Comparison of ENCODE assay signal across 28 cellular contexts in the genomic region with DNA sequence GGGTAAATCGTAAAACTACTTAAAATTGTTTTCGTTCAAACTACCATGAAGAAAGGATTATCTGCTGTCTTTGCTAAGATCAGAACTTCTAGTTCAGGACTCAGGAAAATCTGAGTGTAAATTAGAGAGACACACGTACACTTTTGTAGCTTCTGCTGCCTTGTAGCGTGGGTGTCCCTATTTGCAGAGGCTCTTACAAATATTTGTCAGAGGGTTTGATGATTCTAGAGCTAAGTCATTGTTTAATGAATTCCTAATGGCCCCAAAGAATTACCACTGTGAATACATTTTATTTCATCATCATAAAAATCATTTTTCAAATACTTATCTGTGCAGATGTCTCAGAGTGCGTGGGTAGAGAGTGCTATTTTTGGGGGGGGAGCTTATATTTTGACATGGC.
DNase-seq lines count a peak whose midpoint lies in the region; ATAC-seq, FAIRE-seq and TF ChIP-seq lines count a peak whose summit lies in the region.
"Had no signal": no experiment of that assay in that cellular context is flagged by ENCODE, and none has a peak within 500 bp of the region (broad histone marks: within the 10 kb centered on the region; RNA-seq: fewer than 3 reads in every experiment).

No MANE protein-coding gene starts in this region.

- no peak for FAIRE-seq in astrocyte (lab: Jason Lieb, UNC)
- FAIRE-seq: A204.1, D721Med, GM12878, K562 had no signal

- H3K9ac ChIP-seq in astrocyte (ENCODE audit: low read length), result no peak overlapping the region
- H3K9ac ChIP-seq: BLaER1 had no signal

- intact Hi-C loops in right lobe of liver (cut with DNase I), result no loop called here

- H2AFZ ChIP-seq in astrocyte (ENCODE audit: low read depth, low read length), result no peak overlapping the region
- H2AFZ ChIP-seq: GM23338 had no signal

- H3K4me1 Mint-ChIP-seq in astrocyte (ENCODE audit: low read depth, unreplicated experiment) (peaks cover 6% of the 10 kb centered on the region), HFFc6 (ENCODE audit: low read depth) (no peaks in the 10 kb centered on the region)
- no peaks in the 10 kb centered on the region for H3K4me1 Mint-ChIP-seq in activated T-cell treated with anti-CD3 and anti-CD28 coated beads, Interleukin-2, amount 50 U/mL, for 72 hours (ENCODE audit: low read depth)
- H3K4me1 Mint-ChIP-seq: CD4-positive, CD25-positive, alpha-beta regulatory T cell had no signal

- H3K36me3 Mint-ChIP-seq in astrocyte (ENCODE audit: low read depth, unreplicated experiment), result no peaks in the 10 kb centered on the region
- H3K36me3 Mint-ChIP-seq in activated T-cell treated with anti-CD3 and anti-CD28 coated beads, Interleukin-2, amount 50 U/mL, for 72 hours (ENCODE audit: insufficient read depth in 2 of 2), result no peaks in the 10 kb centered on the region
- no peaks in the 10 kb centered on the region for H3K36me3 Mint-ChIP-seq in HFFc6 (ENCODE audit: low read depth)
- H3K36me3 Mint-ChIP-seq: CD4-positive, CD25-positive, alpha-beta regulatory T cell had no signal

- peaks cover 7% of the 10 kb centered on the region for H3K9me3 Mint-ChIP-seq in astrocyte (ENCODE audit: unreplicated experiment)
- H3K9me3 Mint-ChIP-seq in activated T-cell treated with anti-CD3 and anti-CD28 coated beads, Interleukin-2, amount 50 U/mL, for 72 hours, result peaks cover 0 to 3% of the 10 kb centered on the region in 2 donors
- H3K9me3 Mint-ChIP-seq in HFFc6, result no peaks in the 10 kb centered on the region

- H3K27ac Mint-ChIP-seq in astrocyte (ENCODE audit: unreplicated experiment) (no peak overlapping the region), HFFc6 (no peak overlapping the region)
- no peak overlapping the region for H3K27ac Mint-ChIP-seq in activated T-cell treated with anti-CD3 and anti-CD28 coated beads, Interleukin-2, amount 50 U/mL, for 72 hours
- H3K27ac Mint-ChIP-seq: CD4-positive, CD25-positive, alpha-beta regulatory T cell; GM23338; H9 had no signal

- H3K4me1 ChIP-seq in astrocyte (ENCODE audit: insufficient read depth, low read length) (no peaks in the 10 kb centered on the region), right lobe of liver (peaks cover 0 to 22% (median 0%) of the 10 kb centered on the region in 4 donors)
- H3K4me1 ChIP-seq: BLaER1, SJSA1 had no signal

- no peak overlapping the region for H3K27ac ChIP-seq in astrocyte (ENCODE audit: low read depth, low read length)
- H3K27ac ChIP-seq in right lobe of liver, result no peak overlapping the region
- H3K27ac ChIP-seq: BLaER1, SJSA1 had no signal

- H3K4me2 ChIP-seq in astrocyte (ENCODE audit: low read length), result no peak overlapping the region
- H3K4me2 ChIP-seq: BLaER1, GM23338 had no signal

- TF ChIP-seq CTCF in astrocyte (IDR thresholded peaks at IDR 0.05; ENCODE audit: insufficient read depth, low read depth, low read length) (no peak), right lobe of liver (IDR thresholded peaks at IDR 0.05) (no peak), HFFc6 (IDR thresholded peaks at IDR 0.05) (no peak)

- TF ChIP-seq POLR2A in right lobe of liver (IDR thresholded peaks at IDR 0.05), result no peak

- H3K27me3 ChIP-seq in astrocyte (ENCODE audit: insufficient read depth, low read length) (peaks cover 4% of the 10 kb centered on the region), right lobe of liver (no peaks in the 10 kb centered on the region)
- H3K27me3 ChIP-seq: BLaER1 had no signal

- H3K4me3 Mint-ChIP-seq in astrocyte (ENCODE audit: unreplicated experiment), result no peak overlapping the region
- H3K4me3 Mint-ChIP-seq in activated T-cell treated with anti-CD3 and anti-CD28 coated beads, Interleukin-2, amount 50 U/mL, for 72 hours, result no peak overlapping the region
- no peak overlapping the region for H3K4me3 Mint-ChIP-seq in HFFc6
- H3K4me3 Mint-ChIP-seq: CD4-positive, CD25-positive, alpha-beta regulatory T cell; GM23338; H9 had no signal

- H3K36me3 ChIP-seq in astrocyte (ENCODE audit: insufficient read depth, low read length) (no peaks in the 10 kb centered on the region), right lobe of liver (no peaks in the 10 kb centered on the region)
- H3K36me3 ChIP-seq: BLaER1, SJSA1 had no signal

- H3K4me3 ChIP-seq in astrocyte (ENCODE audit: insufficient read depth, low read depth, low read length) (no peak overlapping the region), right lobe of liver (no peak overlapping the region)
- H3K4me3 ChIP-seq: BLaER1, GM12878, GM23338, K562, SJSA1 had no signal

- H3K9me3 ChIP-seq in astrocyte (ENCODE audit: insufficient read depth, low read depth, low read length), result no peaks in the 10 kb centered on the region
- H3K9me3 ChIP-seq in right lobe of liver, result no peaks in the 10 kb centered on the region
- H3K9me3 ChIP-seq: BLaER1, SJSA1 had no signal

- H3K79me2 ChIP-seq in astrocyte (ENCODE audit: insufficient read depth, low read length), result no peaks in the 10 kb centered on the region

- no peaks in the 10 kb centered on the region for H3K27me3 Mint-ChIP-seq in astrocyte (ENCODE audit: low read depth, unreplicated experiment)
- H3K27me3 Mint-ChIP-seq in activated T-cell treated with anti-CD3 and anti-CD28 coated beads, Interleukin-2, amount 50 U/mL, for 72 hours (ENCODE audit: low read depth), result peaks cover 9% of the 10 kb centered on the region
- peaks cover 5% of the 10 kb centered on the region; the same call in 1 of the 2 replicates for H3K27me3 Mint-ChIP-seq in HFFc6 (ENCODE audit: insufficient read depth)

- WGBS in right lobe of liver (ENCODE audit: insufficient coverage, low coverage, low lambda C conversion rate, missing lambda C conversion rate), result 38% methylated on average over 5 of the region's 5 CpGs

- peak; percentile 16 for DNase-seq in NCI-H748 (lab: John Stamatoyannopoulos, UW; ENCODE audit: unreplicated experiment)
- no peak for DNase-seq in NCI-H748 treated with DMSO at 0.1 percent for 48 hours (lab: John Stamatoyannopoulos, UW)
- DNase-seq in astrocyte (ENCODE audit: low read depth), result peak; percentile 1
- DNase-seq in right lobe of liver, result no peak
- DNase-seq in DMS153 treated with DMSO at 0.1 percent for 48 hours (lab: John Stamatoyannopoulos, UW; ENCODE audit: unreplicated experiment), result no peak
- no peak for DNase-seq in activated T-cell treated with anti-CD3 and anti-CD28 coated beads, Interleukin-2, amount 50 U/mL, for 72 hours
- DNase-seq in HFFc6, result no peak
- DNase-seq: CD4-positive, CD25-positive, alpha-beta regulatory T cell; DMS79; EL; GDM1; H9; Kasumi-1; MV-4-11; NCI-H1105 treated with DMSO at 0.1 percent for 48 hours; NCI-H1694; NCI-H2029 treated with DMSO at 0.1 percent for 48 hours; NCI-H2227 treated with DMSO at 0.1 percent for 48 hours; NCI-H774; Right ventricle myocardium superior; RPMI8226 had no signal

- ATAC-seq in right lobe of liver, result peak; percentile 59 to 82 (median 62)
- ATAC-seq in activated T-cell treated with anti-CD3 and anti-CD28 coated beads, Interleukin-2, amount 50 U/mL, for 72 hours (replicated peaks in 1 of 2), result no peak
- ATAC-seq: GM12878, GM23338, K562 had no signal

- no peaks in the 10 kb centered on the region for H4K20me1 ChIP-seq in astrocyte (ENCODE audit: insufficient read depth, low read length)
- H4K20me1 ChIP-seq: BLaER1 had no signal

Comparison
In these comparisons a context has a peak if more than half of its experiments do, and no peak if none do; other contexts are left out.
1. DNase-seq: peak in NCI-H748 (single experiment) and astrocyte (single experiment); none in NCI-H748 treated with DMSO at 0.1 percent for 48 hours (single experiment), right lobe of liver (0 of 3), DMS153 treated with DMSO at 0.1 percent for 48 hours (single experiment), activated T-cell treated with anti-CD3 and anti-CD28 coated beads, Interleukin-2, amount 50 U/mL, for 72 hours (0 of 2) and HFFc6 (single experiment).
2. ATAC-seq: peak in right lobe of liver (4 of 4); none in activated T-cell treated with anti-CD3 and anti-CD28 coated beads, Interleukin-2, amount 50 U/mL, for 72 hours (0 of 2).